Comparison of ENCODE assay signal across 16 cellular contexts in the genomic region with DNA sequence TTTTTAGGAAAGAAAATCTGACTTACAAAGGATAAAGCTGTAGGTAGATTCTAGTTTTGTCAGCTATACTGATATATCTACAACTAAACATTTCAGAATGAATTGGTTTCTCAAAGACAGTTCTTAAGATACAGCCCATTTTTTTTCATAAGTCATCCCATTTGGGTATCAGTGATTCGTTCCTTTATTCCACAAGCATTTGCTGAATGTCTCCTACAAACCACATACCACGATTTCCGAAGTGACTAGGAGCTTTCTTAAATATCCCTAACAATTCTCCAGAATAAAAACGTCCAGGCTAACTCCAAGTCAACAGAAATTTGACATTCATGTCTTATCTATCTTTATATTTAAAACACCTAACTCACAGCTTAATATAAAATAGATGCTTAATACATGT.
"Had no signal": no experiment of that assay in that cellular context is flagged by ENCODE, and none has a peak within 500 bp of the region (broad histone marks: within the 10 kb centered on the region; RNA-seq: fewer than 3 reads in every experiment).

No MANE protein-coding gene starts in this region.

- H3K27ac Mint-ChIP-seq: activated CD4-positive, alpha-beta memory T cell treated with anti-CD3 and anti-CD28 coated beads for 36 hours; natural killer cell had no signal

- ATAC-seq: gastrocnemius medialis, heart right ventricle, left lobe of liver, natural killer cell, psoas muscle, sciatic nerve had no signal

- H3K4me1 Mint-ChIP-seq: natural killer cell had no signal

- H3K27me3 Mint-ChIP-seq: activated CD4-positive, alpha-beta memory T cell treated with anti-CD3 and anti-CD28 coated beads for 36 hours had no signal

- DNase-seq: activated CD4-positive, alpha-beta memory T cell treated with anti-CD3 and anti-CD28 coated beads for 36 hours; activated T-cell treated with anti-CD3 and anti-CD28 coated beads, Interleukin-2, amount 50 U/mL, for 48 hours; dorsolateral prefrontal cortex; esophagus squamous epithelium; gastrocnemius medialis; heart right ventricle; islet precursor cell; mammary epithelial cell; natural killer cell; nucleus accumbens; psoas muscle; stimulated activated CD4-positive, alpha-beta T cell treated with anti-CD3 and anti-CD28 coated beads, Interleukin-12 subunit alpha, Interleukin-12 subunit beta, amount 100 ng/mL, for 4 hours; stimulated activated naive CD4-positive, alpha-beta T cell; trophoblast cell had no signal

- H3K4me3 Mint-ChIP-seq: activated CD4-positive, alpha-beta memory T cell treated with anti-CD3 and anti-CD28 coated beads for 36 hours; natural killer cell had no signal

- H3K9me3 Mint-ChIP-seq: activated CD4-positive, alpha-beta memory T cell treated with anti-CD3 and anti-CD28 coated beads for 36 hours; natural killer cell had no signal
